ENCODE assay signal across 30 cellular contexts in genomic region chr9:74821636-74822035, GRCh38.
DNase-seq lines count a peak whose midpoint lies in the region; ATAC-seq, FAIRE-seq and TF ChIP-seq lines count a peak whose summit lies in the region.
"Had no signal": no experiment of that assay in that cellular context is flagged by ENCODE, and none has a peak within 500 bp of the region (broad histone marks: within the 10 kb centered on the region; RNA-seq: fewer than 3 reads in every experiment).

No MANE protein-coding gene starts in this region.

- H3K36me3 ChIP-seq in testis (ENCODE audit: low read depth, missing control alignments) = no peaks in the 10 kb centered on the region
- H3K36me3 ChIP-seq in right lobe of liver = no peaks in the 10 kb centered on the region

- 65 to 78% methylated on average over 8 of the region's 8 CpGs for WGBS in testis, 2 donors
- 20% methylated on average over 3 of the region's 8 CpGs for WGBS in right lobe of liver (ENCODE audit: insufficient coverage, low coverage, low lambda C conversion rate, missing lambda C conversion rate)

- intact Hi-C loops in testis (cut with DNase I; ENCODE audit: low total_unique reads) (no loop called here), CD14-positive monocyte (cut with micrococcal nuclease) (no loop called here), right lobe of liver (cut with DNase I) (no loop called here)

- TF ChIP-seq POLR2A in testis (IDR thresholded peaks at IDR 0.05) = no peak
- TF ChIP-seq POLR2A in right lobe of liver (IDR thresholded peaks at IDR 0.05) = no peak

- H3K4me3 Mint-ChIP-seq in CD14-positive monocyte = no peak overlapping the region
- H3K4me3 Mint-ChIP-seq: activated CD8-positive, alpha-beta memory T cell treated with anti-CD3 and anti-CD28 coated beads, Interleukin-2, amount 10 ng/mL, durations not matched to agents 7 days and 5 days; activated naive CD8-positive, alpha-beta T cell treated with anti-CD3 and anti-CD28 coated beads, Interleukin-2, amount 10 ng/mL, durations not matched to agents 7 days and 5 days; activated T-cell treated with anti-CD3 and anti-CD28 coated beads, Interleukin-2, amount 50 U/mL, for 4 hours; dendritic cell treated with granulocyte-macrophage colony-stimulating factor and Interleukin-4, amounts not matched to agents 40 ng/mL and 50 ng/mL, for 4 days; endodermal cell; stimulated activated effector memory CD8-positive, alpha-beta T cell treated with anti-CD3 and anti-CD28 coated beads, Interleukin-12 subunit alpha, Interleukin-12 subunit beta, amount 100 ng/mL, for 72 hours; T-cell had no signal

- no peaks in the 10 kb centered on the region for H3K27me3 ChIP-seq in testis
- no peaks in the 10 kb centered on the region for H3K27me3 ChIP-seq in right lobe of liver
- H3K27me3 ChIP-seq: neutrophil had no signal

- H3K27ac Mint-ChIP-seq in CD14-positive monocyte = no peak overlapping the region
- H3K27ac Mint-ChIP-seq: activated CD8-positive, alpha-beta memory T cell treated with anti-CD3 and anti-CD28 coated beads, Interleukin-2, amount 10 ng/mL, durations not matched to agents 7 days and 5 days; activated naive CD8-positive, alpha-beta T cell treated with anti-CD3 and anti-CD28 coated beads, Interleukin-2, amount 10 ng/mL, durations not matched to agents 7 days and 5 days; dendritic cell treated with granulocyte-macrophage colony-stimulating factor and Interleukin-4, amounts not matched to agents 40 ng/mL and 50 ng/mL, for 4 days; endodermal cell; stimulated activated effector memory CD8-positive, alpha-beta T cell treated with anti-CD3 and anti-CD28 coated beads, Interleukin-12 subunit alpha, Interleukin-12 subunit beta, amount 100 ng/mL, for 72 hours; T-cell had no signal

- H3K4me3 ChIP-seq in testis (no peak overlapping the region), right lobe of liver (no peak overlapping the region)
- H3K4me3 ChIP-seq: GM23248 had no signal

- no peak for ATAC-seq in right lobe of liver
- ATAC-seq: activated CD8-positive, alpha-beta memory T cell treated with anti-CD3 and anti-CD28 coated beads, Interleukin-2, amount 10 ng/mL, durations not matched to agents 7 days and 5 days; activated T-cell treated with anti-CD3 and anti-CD28 coated beads, Interleukin-2, amount 50 U/mL, for 4 hours; stimulated activated effector memory CD8-positive, alpha-beta T cell treated with anti-CD3 and anti-CD28 coated beads, Interleukin-12 subunit alpha, Interleukin-12 subunit beta, amount 100 ng/mL, for 72 hours; T-cell had no signal

- no peaks in the 10 kb centered on the region for H3K4me1 Mint-ChIP-seq in CD14-positive monocyte
- H3K4me1 Mint-ChIP-seq: activated CD8-positive, alpha-beta memory T cell treated with anti-CD3 and anti-CD28 coated beads, Interleukin-2, amount 10 ng/mL, durations not matched to agents 7 days and 5 days; activated naive CD8-positive, alpha-beta T cell treated with anti-CD3 and anti-CD28 coated beads, Interleukin-2, amount 10 ng/mL, durations not matched to agents 7 days and 5 days; stimulated activated effector memory CD8-positive, alpha-beta T cell treated with anti-CD3 and anti-CD28 coated beads, Interleukin-12 subunit alpha, Interleukin-12 subunit beta, amount 100 ng/mL, for 72 hours; T-cell had no signal

- no peaks in the 10 kb centered on the region for H3K36me3 Mint-ChIP-seq in CD14-positive monocyte
- H3K36me3 Mint-ChIP-seq: activated CD8-positive, alpha-beta memory T cell treated with anti-CD3 and anti-CD28 coated beads, Interleukin-2, amount 10 ng/mL, durations not matched to agents 7 days and 5 days; activated naive CD8-positive, alpha-beta T cell treated with anti-CD3 and anti-CD28 coated beads, Interleukin-2, amount 10 ng/mL, durations not matched to agents 7 days and 5 days; stimulated activated effector memory CD8-positive, alpha-beta T cell treated with anti-CD3 and anti-CD28 coated beads, Interleukin-12 subunit alpha, Interleukin-12 subunit beta, amount 100 ng/mL, for 72 hours; T-cell had no signal

- DNase-seq in SK-MEL-5 (ENCODE audit: low read depth, low spot score) (peak; percentile 34), globus pallidus (ENCODE audit: low spot score) (peak; percentile 91), myocyte (ENCODE audit: low read depth) (peak; percentile 12), testis (peak; percentile 85), middle frontal gyrus (ENCODE audit: extremely low spot score, low spot score) (no peak), GM19239 (ENCODE audit: insufficient read length, low spot score) (no peak), CD14-positive monocyte (ENCODE audit: low spot score) (no peak), right lobe of liver (no peak)
- DNase-seq: activated CD4-positive, CD25-positive, alpha-beta regulatory T cell; activated CD8-positive, alpha-beta memory T cell treated with anti-CD3 and anti-CD28 coated beads, Interleukin-2, amount 10 ng/mL, durations not matched to agents 7 days and 5 days; activated gamma-delta T cell treated with Interleukin-2 at 50 U/mL for 16 hours; activated naive CD8-positive, alpha-beta T cell treated with anti-CD3 and anti-CD28 coated beads, Interleukin-2, amount 10 ng/mL, durations not matched to agents 7 days and 5 days; activated T-cell treated with anti-CD3 and anti-CD28 coated beads, Interleukin-2, amount 50 U/mL, for 4 hours; central memory CD4-positive, alpha-beta T cell; DMS79; endodermal cell; GDM1; GM23248; left colon; NCI-H1092; NCI-H187 treated with DMSO at 0.1 percent for 48 hours; NCI-H2171 treated with DMSO at 0.1 percent for 48 hours; NCI-H510A; T-cell had no signal

- H3K4me1 ChIP-seq in testis = no peaks in the 10 kb centered on the region
- no peaks in the 10 kb centered on the region for H3K4me1 ChIP-seq in right lobe of liver

- H3K9me3 ChIP-seq in testis = no peaks in the 10 kb centered on the region
- H3K9me3 ChIP-seq in right lobe of liver = no peaks in the 10 kb centered on the region
- H3K9me3 ChIP-seq: neutrophil had no signal

- peaks cover 0 to 5% (median under 1%) of the 10 kb centered on the region in 7 donors for H3K9me3 Mint-ChIP-seq in CD14-positive monocyte
- H3K9me3 Mint-ChIP-seq: activated naive CD8-positive, alpha-beta T cell treated with anti-CD3 and anti-CD28 coated beads, Interleukin-2, amount 10 ng/mL, durations not matched to agents 7 days and 5 days; activated T-cell treated with anti-CD3 and anti-CD28 coated beads, Interleukin-2, amount 50 U/mL, for 4 hours; dendritic cell treated with granulocyte-macrophage colony-stimulating factor and Interleukin-4, amounts not matched to agents 40 ng/mL and 50 ng/mL, for 4 days; endodermal cell; stimulated activated effector memory CD8-positive, alpha-beta T cell treated with anti-CD3 and anti-CD28 coated beads, Interleukin-12 subunit alpha, Interleukin-12 subunit beta, amount 100 ng/mL, for 72 hours; T-cell had no signal

- TF ChIP-seq CTCF in testis (IDR thresholded peaks at IDR 0.05) = no peak
- TF ChIP-seq CTCF in CD14-positive monocyte (IDR thresholded peaks at IDR 0.05) = no peak
- TF ChIP-seq CTCF in right lobe of liver (IDR thresholded peaks at IDR 0.05) = no peak

- peak overlapping the region in 1 of 2 donors; percentile 73 for H3K27ac ChIP-seq in testis
- H3K27ac ChIP-seq in right lobe of liver = no peak overlapping the region
- H3K27ac ChIP-seq: C4-2B, GM23248, neutrophil had no signal

- H3K27me3 Mint-ChIP-seq in CD14-positive monocyte (ENCODE audit: low read depth in 3 of 3) = peaks cover 2% of the 10 kb centered on the region in 3 donors
- H3K27me3 Mint-ChIP-seq: dendritic cell treated with granulocyte-macrophage colony-stimulating factor and Interleukin-4, amounts not matched to agents 40 ng/mL and 50 ng/mL, for 4 days had no signal

- no peak for FAIRE-seq in GM19239 (lab: Jason Lieb, UNC)
- FAIRE-seq: HTR-8/SVneo, TTC549 had no signal

- in situ Hi-C loops in SK-MEL-5 (cut with HindIII; ENCODE audit: low pct_unique_long_range_greater_than_20kb, low sequenced_read_pairs) = no loop called here

Comparison
In these comparisons a context has a peak if more than half of its experiments do, and no peak if none do; other contexts are left out.
1. DNase-seq: peak in SK-MEL-5 (single experiment), globus pallidus (single experiment), myocyte (single experiment) and testis (single experiment); none in middle frontal gyrus (single experiment), GM19239 (single experiment), CD14-positive monocyte (single experiment) and right lobe of liver (0 of 3).